Comparison of ENCODE assay signal across 31 cellular contexts in genomic region chr11:65017927-65018326, GRCh38. TPM values are rescaled to one million over a fixed set of nuclear protein-coding genes. Genes with fewer than 3 reads are reported as not detected.
"Had no signal": no experiment of that assay in that cellular context is flagged by ENCODE, and none has a peak within 500 bp of the region (broad histone marks: within the 10 kb centered on the region; RNA-seq: fewer than 3 reads in every experiment).

No MANE protein-coding gene starts in this region.

- H3K27ac Mint-ChIP-seq: activated CD4-positive, alpha-beta memory T cell treated with anti-CD3 and anti-CD28 coated beads for 36 hours; activated CD4-positive, alpha-beta T cell treated with anti-CD3 and anti-CD28 coated beads for 36 hours; activated CD4-positive, alpha-beta T cell treated with anti-CD3 and anti-CD28 coated beads, Interleukin-2, amount 10 ng/mL, durations not matched to agents 24 days and 14 days; activated CD8-positive, alpha-beta memory T cell treated with anti-CD3 and anti-CD28 coated beads, Interleukin-2, amount 10 ng/mL, durations not matched to agents 7 days and 5 days; activated CD8-positive, alpha-beta T cell treated with anti-CD3 and anti-CD28 coated beads, Interleukin-2, amount 10 ng/mL, durations not matched to agents 7 days and 5 days; activated naive CD8-positive, alpha-beta T cell; activated T-helper 17 cell treated with anti-CD3 and anti-CD28 coated beads, Interleukin-2, amount 50 U/mL, for 72 hours; dendritic cell treated with granulocyte-macrophage colony-stimulating factor and Interleukin-4, amounts not matched to agents 40 ng/mL and 50 ng/mL, for 4 days; endodermal cell had no signal

- FAIRE-seq: astrocyte, bronchial epithelial cell, frontal cortex had no signal

- H3K27ac ChIP-seq: brain microvascular endothelial cell, coronary artery, dorsolateral prefrontal cortex had no signal

- H3K4me3 ChIP-seq: coronary artery, dorsolateral prefrontal cortex had no signal

- H3K36me3 ChIP-seq: brain microvascular endothelial cell had no signal

- H3K27me3 ChIP-seq: brain microvascular endothelial cell, dorsolateral prefrontal cortex had no signal

- ATAC-seq: activated CD4-positive, alpha-beta T cell treated with anti-CD3 and anti-CD28 coated beads for 36 hours; activated CD8-positive, alpha-beta memory T cell treated with anti-CD3 and anti-CD28 coated beads, Interleukin-2, amount 10 ng/mL, durations not matched to agents 7 days and 5 days; activated CD8-positive, alpha-beta T cell treated with anti-CD3 and anti-CD28 coated beads, Interleukin-2, amount 10 ng/mL, durations not matched to agents 7 days and 5 days; activated T-helper 17 cell treated with anti-CD3 and anti-CD28 coated beads, Interleukin-2, amount 50 U/mL, for 72 hours; esophagus mucosa had no signal

- H3K27me3 Mint-ChIP-seq: activated CD4-positive, alpha-beta memory T cell treated with anti-CD3 and anti-CD28 coated beads for 36 hours; activated CD4-positive, alpha-beta T cell treated with anti-CD3 and anti-CD28 coated beads for 36 hours; activated CD4-positive, alpha-beta T cell treated with anti-CD3 and anti-CD28 coated beads, Interleukin-2, amount 10 ng/mL, durations not matched to agents 24 days and 14 days; activated CD8-positive, alpha-beta memory T cell treated with anti-CD3 and anti-CD28 coated beads, Interleukin-2, amount 10 ng/mL, durations not matched to agents 7 days and 5 days; activated naive CD8-positive, alpha-beta T cell; activated T-helper 17 cell treated with anti-CD3 and anti-CD28 coated beads, Interleukin-2, amount 50 U/mL, for 72 hours; central memory CD8-positive, alpha-beta T cell; dendritic cell treated with granulocyte-macrophage colony-stimulating factor and Interleukin-4, amounts not matched to agents 40 ng/mL and 50 ng/mL, for 4 days had no signal

- H3K9me3 Mint-ChIP-seq: activated CD4-positive, alpha-beta memory T cell treated with anti-CD3 and anti-CD28 coated beads for 36 hours; activated CD4-positive, alpha-beta T cell treated with anti-CD3 and anti-CD28 coated beads, Interleukin-2, amount 10 ng/mL, durations not matched to agents 24 days and 14 days; activated T-helper 17 cell treated with anti-CD3 and anti-CD28 coated beads, Interleukin-2, amount 50 U/mL, for 72 hours; central memory CD8-positive, alpha-beta T cell; dendritic cell treated with granulocyte-macrophage colony-stimulating factor and Interleukin-4, amounts not matched to agents 40 ng/mL and 50 ng/mL, for 4 days; endodermal cell had no signal

- DNase-seq: activated CD4-positive, alpha-beta memory T cell treated with anti-CD3 and anti-CD28 coated beads for 36 hours; activated CD4-positive, alpha-beta T cell treated with anti-CD3 and anti-CD28 coated beads for 36 hours; activated CD4-positive, alpha-beta T cell treated with anti-CD3 and anti-CD28 coated beads, Interleukin-2, amount 10 ng/mL, durations not matched to agents 24 days and 14 days; activated CD4-positive, CD25-positive, alpha-beta regulatory T cell; activated CD4-positive, CD25-positive, alpha-beta regulatory T cell treated with anti-CD3 and anti-CD28 coated beads, Interleukin-2, amount 50 U/mL, for 72 hours; activated CD8-positive, alpha-beta memory T cell treated with anti-CD3 and anti-CD28 coated beads, Interleukin-2, amount 10 ng/mL, durations not matched to agents 7 days and 5 days; activated CD8-positive, alpha-beta memory T cell treated with anti-CD3 and anti-CD28 coated beads, Interleukin-2, amount 50 U/mL, for 4 hours; activated CD8-positive, alpha-beta T cell treated with anti-CD3 and anti-CD28 coated beads, Interleukin-2, amount 10 ng/mL, durations not matched to agents 7 days and 5 days; activated effector memory CD4-positive, alpha-beta T cell treated with Interleukin-2 at 50 U/mL for 16 hours; activated gamma-delta T cell treated with Interleukin-2 at 50 U/mL for 16 hours; activated naive CD4-positive, alpha-beta T cell treated with anti-CD3 and anti-CD28 coated beads, Interleukin-2, amount 50 U/mL, for 16 hours; activated naive CD4-positive, alpha-beta T cell treated with Interleukin-2 at 50 U/mL for 16 hours; activated T-cell treated with anti-CD3 and anti-CD28 coated beads, Interleukin-2, amount 50 U/mL, for 1 hour; amniotic stem cell; anterior cingulate cortex; brain microvascular endothelial cell; dorsolateral prefrontal cortex; effector memory CD4-positive, alpha-beta T cell; endodermal cell; foreskin fibroblast; T-helper 2 cell had no signal

- H3K4me3 Mint-ChIP-seq: activated CD4-positive, alpha-beta memory T cell treated with anti-CD3 and anti-CD28 coated beads for 36 hours; activated CD4-positive, alpha-beta T cell treated with anti-CD3 and anti-CD28 coated beads for 36 hours; activated CD4-positive, alpha-beta T cell treated with anti-CD3 and anti-CD28 coated beads, Interleukin-2, amount 10 ng/mL, durations not matched to agents 24 days and 14 days; activated CD8-positive, alpha-beta memory T cell treated with anti-CD3 and anti-CD28 coated beads, Interleukin-2, amount 10 ng/mL, durations not matched to agents 7 days and 5 days; activated CD8-positive, alpha-beta T cell treated with anti-CD3 and anti-CD28 coated beads, Interleukin-2, amount 10 ng/mL, durations not matched to agents 7 days and 5 days; activated T-helper 17 cell treated with anti-CD3 and anti-CD28 coated beads, Interleukin-2, amount 50 U/mL, for 72 hours; central memory CD8-positive, alpha-beta T cell; dendritic cell treated with granulocyte-macrophage colony-stimulating factor and Interleukin-4, amounts not matched to agents 40 ng/mL and 50 ng/mL, for 4 days; endodermal cell had no signal

RNA-seq across cellular contexts. Expression of gene BATF2, which starts 21.2 kb away (rescaled TPM):
- total RNA-seq: activated CD4-positive, alpha-beta T cell treated with anti-CD3 and anti-CD28 coated beads for 36 hours; activated CD4-positive, alpha-beta T cell treated with anti-CD3 and anti-CD28 coated beads, Interleukin-2, amount 10 ng/mL, durations not matched to agents 24 days and 14 days; activated CD8-positive, alpha-beta memory T cell treated with anti-CD3 and anti-CD28 coated beads for 36 hours; esophagus mucosa; frontal cortex had no signal

RNA-seq across cellular contexts. Expression of gene NAALADL1, which starts 40.4 kb away (rescaled TPM):
- total RNA-seq: astrocyte had no signal
